13 cellular contexts compared by ENCODE assay signal in the genomic region with DNA sequence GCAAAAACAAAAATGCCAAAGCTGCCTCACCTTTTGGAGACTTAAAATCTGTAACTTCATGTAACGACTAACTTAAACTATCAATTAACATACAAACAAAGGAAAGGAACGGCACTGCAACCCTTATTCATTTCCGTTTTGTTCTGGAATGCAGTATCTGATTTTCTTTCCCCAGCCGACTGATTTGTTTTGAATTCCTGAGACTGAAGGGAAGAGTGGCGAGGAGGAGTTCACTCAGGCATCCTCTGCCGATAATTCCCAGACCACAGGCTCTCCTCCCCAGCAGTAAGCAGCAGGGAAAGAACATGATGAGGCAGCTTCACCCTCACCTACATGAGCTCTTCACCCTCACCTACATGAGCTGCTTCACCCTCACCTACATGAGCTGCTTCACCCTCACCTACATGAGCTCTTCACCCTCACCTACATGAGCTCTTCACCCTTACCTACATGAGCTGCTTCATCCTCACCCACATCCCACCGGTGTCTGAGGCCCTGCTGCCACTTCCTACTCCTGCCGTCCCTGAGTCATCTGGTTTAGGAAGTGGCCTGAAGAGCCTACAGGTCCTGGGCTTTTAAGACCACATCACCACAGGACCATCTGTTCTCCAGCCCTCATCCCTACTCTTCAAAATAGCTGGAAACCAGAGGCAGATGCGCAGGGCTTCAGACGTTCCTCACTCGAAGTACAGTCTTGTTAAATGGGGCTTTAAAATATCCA.
A peak's percentile ranks its signal among the peaks of the same experiment; 100 is the strongest.
DNase-seq lines count a peak whose midpoint lies in the region; ATAC-seq and TF ChIP-seq lines count a peak whose summit lies in the region.
"Had no signal": no experiment of that assay in that cellular context is flagged by ENCODE, and none has a peak within 500 bp of the region (broad histone marks: within the 10 kb centered on the region; RNA-seq: fewer than 3 reads in every experiment).

No MANE protein-coding gene starts in this region.

- TF ChIP-seq CTCF in left ventricle myocardium inferior (IDR thresholded peaks at IDR 0.05; ENCODE audit: borderline replicate concordance) (no peak), suprapubic skin (IDR thresholded peaks at IDR 0.05) (no peak), adrenal gland (IDR thresholded peaks at IDR 0.05) (no peak)

- intact Hi-C loops in left ventricle myocardium inferior (cut with micrococcal nuclease) (no loop called here), Right ventricle myocardium inferior (cut with DNase I) (no loop called here), adrenal gland (cut with DNase I) (no loop called here)

- no peak for DNase-seq in left ventricle myocardium inferior
- DNase-seq in Right ventricle myocardium inferior (ENCODE audit: missing footprints), result no peak
- DNase-seq in amniotic stem cell (lab: John Stamatoyannopoulos, UW), result peak; percentile 35
- peak; percentile 38 for DNase-seq in left kidney (ENCODE audit: low read depth, low spot score)
- DNase-seq in Ammon's horn (ENCODE audit: low spot score), result no peak
- DNase-seq in suprapubic skin (ENCODE audit: low spot score in 2 of 2), result no peak
- no peak for DNase-seq in adrenal gland
- DNase-seq in NCI-H446 treated with DMSO at 0.1 percent for 48 hours (lab: John Stamatoyannopoulos, UW), result no peak
- DNase-seq: activated T-cell treated with anti-CD3 and anti-CD28 coated beads, Interleukin-2, amount 50 U/mL, for 4 hours; GF-D8; NCI-H1417 treated with DMSO at 0.1 percent for 48 hours; NCI-H748 treated with DMSO at 0.1 percent for 48 hours had no signal

- H3K27me3 ChIP-seq in left ventricle myocardium inferior (ENCODE audit: low read depth) (no peaks in the 10 kb centered on the region), suprapubic skin (no peaks in the 10 kb centered on the region), adrenal gland (no peaks in the 10 kb centered on the region)
- H3K27me3 ChIP-seq: breast epithelium had no signal

- WGBS in suprapubic skin, result 82% methylated on average over 11 of the region's 11 CpGs
- WGBS in adrenal gland, 4 donors, result 81 to 92% (median 85%) methylated on average over 11 of the region's 11 CpGs

- H3K4me1 ChIP-seq in left ventricle myocardium inferior, result peaks cover 28% of the 10 kb centered on the region
- H3K4me1 ChIP-seq in suprapubic skin, result no peaks in the 10 kb centered on the region
- H3K4me1 ChIP-seq in adrenal gland (replicated peaks in 1 of 2), result no peaks in the 10 kb centered on the region
- H3K4me1 ChIP-seq: breast epithelium had no signal

- TF ChIP-seq POLR2A in suprapubic skin (IDR thresholded peaks at IDR 0.05), result no peak
- no peak for TF ChIP-seq POLR2A in adrenal gland (IDR thresholded peaks at IDR 0.05)

- TF ChIP-seq EP300 in suprapubic skin (IDR thresholded peaks at IDR 0.05), result no peak

- no peak overlapping the region for H3K4me3 ChIP-seq in left ventricle myocardium inferior
- no peak overlapping the region for H3K4me3 ChIP-seq in suprapubic skin
- H3K4me3 ChIP-seq in adrenal gland, result no peak overlapping the region
- H3K4me3 ChIP-seq: breast epithelium had no signal

- peaks cover 34% of the 10 kb centered on the region for H3K36me3 ChIP-seq in left ventricle myocardium inferior
- peaks cover 59% of the 10 kb centered on the region for H3K36me3 ChIP-seq in suprapubic skin
- peaks cover 0 to 8% of the 10 kb centered on the region in 2 donors for H3K36me3 ChIP-seq in adrenal gland (replicated peaks in 1 of 2)

- H3K27ac ChIP-seq in left ventricle myocardium inferior (replicated peaks) (peak overlapping the region; percentile 40), suprapubic skin (no peak overlapping the region), adrenal gland (no peak overlapping the region)
- H3K27ac ChIP-seq: breast epithelium had no signal

- no peak for ATAC-seq in Right ventricle myocardium inferior
- ATAC-seq: activated T-cell treated with anti-CD3 and anti-CD28 coated beads, Interleukin-2, amount 50 U/mL, for 4 hours had no signal

- no peaks in the 10 kb centered on the region for H3K9me3 ChIP-seq in left ventricle myocardium inferior (replicated peaks)
- no peaks in the 10 kb centered on the region for H3K9me3 ChIP-seq in suprapubic skin
- H3K9me3 ChIP-seq in adrenal gland (replicated peaks in 1 of 3), result no peaks in the 10 kb centered on the region
- H3K9me3 ChIP-seq: breast epithelium had no signal

Comparison
In these comparisons a context has a peak if more than half of its experiments do, and no peak if none do; other contexts are left out.
1. DNase-seq: peak in amniotic stem cell (single experiment) and left kidney (single experiment); none in left ventricle myocardium inferior (single experiment), Right ventricle myocardium inferior (single experiment), Ammon's horn (single experiment), suprapubic skin (0 of 2), adrenal gland (0 of 7) and NCI-H446 treated with DMSO at 0.1 percent for 48 hours (single experiment).